ENCODE assay signal across 2 cellular contexts in genomic region chr1:89791064-89791721, GRCh38.
TF ChIP-seq lines count a peak whose summit lies in the region.

No MANE protein-coding gene starts in this region.

TF ChIP-seq in HepG2, 621 proteins besides CTCF, POLR2A, EP300 and RAD21:
- TF ChIP-seq HDAC6 (IDR thresholded peaks at IDR 0.05; ENCODE audit: low read depth, low read length) (no peak), ZNF460 (CRISPR knock-in tag; IDR thresholded peaks at IDR 0.05; ENCODE audit: borderline replicate concordance) (no peak), MAFK (conservative IDR thresholded peaks at IDR 0.05 in 1 of 2, IDR thresholded peaks at IDR 0.05 in 1 of 2; ENCODE audit: low read length in 2 of 2) (peak; percentile 79), MAFF (IDR thresholded peaks at IDR 0.05; ENCODE audit: low read depth, low read length) (peak; percentile 60; the same call in 1 of the 2 replicates), ZBTB49 (CRISPR knock-in tag; IDR thresholded peaks at IDR 0.05; ENCODE audit: borderline replicate concordance) (no peak)

TF ChIP-seq in GM12878, 131 proteins besides CTCF, POLR2A, EP300 and RAD21:
- TF ChIP-seq MTA3 (IDR thresholded peaks at IDR 0.05; ENCODE audit: borderline replicate concordance, low read length): no peak
- no peak for TF ChIP-seq ZBTB33 (IDR thresholded peaks at IDR 0.05)
- no peak for TF ChIP-seq RAD51 (IDR thresholded peaks at IDR 0.05)
- no peak for TF ChIP-seq PBX3 (IDR thresholded peaks at IDR 0.05; ENCODE audit: insufficient replicate concordance, low read depth, low read length)
- no peak for TF ChIP-seq IRF5 (IDR thresholded peaks at IDR 0.05; ENCODE audit: borderline replicate concordance)
- no peak for TF ChIP-seq ZSCAN29 (IDR thresholded peaks at IDR 0.05)
- TF ChIP-seq NFYA (IDR thresholded peaks at IDR 0.05; ENCODE audit: borderline replicate concordance, low read depth, low read length): no peak
- TF ChIP-seq ESRRA (IDR thresholded peaks at IDR 0.05; ENCODE audit: low read length): no peak
- TF ChIP-seq ASH2L (IDR thresholded peaks at IDR 0.05; ENCODE audit: borderline replicate concordance, low read depth): no peak
- TF ChIP-seq E2F4 (IDR thresholded peaks at IDR 0.05; ENCODE audit: low read depth, low read length): no peak
- no peak for TF ChIP-seq PAX8 (IDR thresholded peaks at IDR 0.05)
- no peak for TF ChIP-seq SKIL (IDR thresholded peaks at IDR 0.05; ENCODE audit: low read depth, poor library complexity, severe bottlenecking)
- no peak for TF ChIP-seq TAF1 (IDR thresholded peaks at IDR 0.05; ENCODE audit: borderline replicate concordance, low read depth, low read length)
- no peak for TF ChIP-seq ZNF217 (IDR thresholded peaks at IDR 0.05)
- TF ChIP-seq POLR2AphosphoS5 (IDR thresholded peaks at IDR 0.05; ENCODE audit: low read length): no peak
- TF ChIP-seq HCFC1 (IDR thresholded peaks at IDR 0.05; ENCODE audit: low read length): no peak
- no peak for TF ChIP-seq REST (IDR thresholded peaks at IDR 0.05; ENCODE audit: low read depth, low read length)
- TF ChIP-seq RCOR1 (conservative IDR thresholded peaks at IDR 0.05; ENCODE audit: low read depth, low read length): no peak
- no peak for TF ChIP-seq E2F8 (IDR thresholded peaks at IDR 0.05; ENCODE audit: low read depth, partially characterized antibody)
